ENCODE assay signal across 1 cellular context in the genomic region with DNA sequence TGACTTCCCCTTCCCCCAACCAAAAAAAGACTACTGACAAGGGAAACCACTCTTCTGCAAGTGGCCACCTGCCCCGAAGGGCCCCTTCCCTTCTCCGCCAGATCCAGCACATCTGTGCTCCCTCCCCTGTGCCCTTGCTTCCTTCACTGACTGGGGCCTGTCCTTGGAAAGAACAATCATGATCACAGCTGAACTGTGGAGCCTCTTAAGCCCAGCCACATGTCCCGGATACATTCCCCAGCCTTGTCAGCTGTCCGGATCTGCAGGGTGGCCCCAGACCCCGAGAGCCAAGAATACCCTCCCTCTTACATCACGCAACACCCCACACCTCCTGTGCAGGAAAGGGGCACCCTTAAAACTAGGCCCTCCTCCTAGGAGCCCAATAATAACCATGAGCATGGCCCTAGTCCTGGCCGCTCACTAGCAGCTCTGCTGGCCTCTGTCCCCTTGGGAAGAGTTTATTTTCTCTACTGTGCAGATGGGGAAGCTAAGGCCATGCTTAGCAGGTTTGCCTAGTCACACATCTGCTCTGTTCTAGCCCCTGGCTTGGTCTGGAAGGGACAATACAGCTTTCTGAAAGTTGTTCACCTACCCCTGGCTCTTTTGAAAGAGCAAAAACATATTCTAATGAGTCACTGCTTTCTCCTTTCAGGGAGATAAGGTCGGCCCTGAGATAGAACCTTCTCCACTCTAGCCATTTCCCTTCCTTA.
TF ChIP-seq lines count a peak whose summit lies in the region.

No MANE protein-coding gene starts in this region.

TF ChIP-seq in K562, 482 proteins besides CTCF, POLR2A, EP300 and RAD21 (continued from another document and continues in another):
- TF ChIP-seq, protein P1, sequence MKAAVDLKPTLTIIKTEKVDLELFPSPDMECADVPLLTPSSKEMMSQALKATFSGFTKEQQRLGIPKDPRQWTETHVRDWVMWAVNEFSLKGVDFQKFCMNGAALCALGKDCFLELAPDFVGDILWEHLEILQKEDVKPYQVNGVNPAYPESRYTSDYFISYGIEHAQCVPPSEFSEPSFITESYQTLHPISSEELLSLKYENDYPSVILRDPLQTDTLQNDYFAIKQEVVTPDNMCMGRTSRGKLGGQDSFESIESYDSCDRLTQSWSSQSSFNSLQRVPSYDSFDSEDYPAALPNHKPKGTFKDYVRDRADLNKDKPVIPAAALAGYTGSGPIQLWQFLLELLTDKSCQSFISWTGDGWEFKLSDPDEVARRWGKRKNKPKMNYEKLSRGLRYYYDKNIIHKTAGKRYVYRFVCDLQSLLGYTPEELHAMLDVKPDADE (conservative IDR thresholded peaks at IDR 0.05; ENCODE audit: control insufficient read depth, low read depth, low read length), result no peak
- no peak for TF ChIP-seq MCM3 (IDR thresholded peaks at IDR 0.05)
- no peak for TF ChIP-seq RBBP5 (IDR thresholded peaks at IDR 0.05; ENCODE audit: borderline replicate concordance, insufficient read depth, low read length, poor library complexity, severe bottlenecking)
- TF ChIP-seq NFE2L1 (tag; IDR thresholded peaks at IDR 0.05; ENCODE audit: borderline replicate concordance, low read depth), result no peak
- no peak for TF ChIP-seq ZNF146 (CRISPR knock-in tag; IDR thresholded peaks at IDR 0.05; ENCODE audit: unreplicated experiment)
- no peak for TF ChIP-seq NCOA4 (IDR thresholded peaks at IDR 0.05; ENCODE audit: partially characterized antibody)
- TF ChIP-seq, protein P2, sequence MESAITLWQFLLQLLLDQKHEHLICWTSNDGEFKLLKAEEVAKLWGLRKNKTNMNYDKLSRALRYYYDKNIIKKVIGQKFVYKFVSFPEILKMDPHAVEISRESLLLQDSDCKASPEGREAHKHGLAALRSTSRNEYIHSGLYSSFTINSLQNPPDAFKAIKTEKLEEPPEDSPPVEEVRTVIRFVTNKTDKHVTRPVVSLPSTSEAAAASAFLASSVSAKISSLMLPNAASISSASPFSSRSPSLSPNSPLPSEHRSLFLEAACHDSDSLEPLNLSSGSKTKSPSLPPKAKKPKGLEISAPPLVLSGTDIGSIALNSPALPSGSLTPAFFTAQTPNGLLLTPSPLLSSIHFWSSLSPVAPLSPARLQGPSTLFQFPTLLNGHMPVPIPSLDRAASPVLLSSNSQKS (CRISPR knock-in tag; IDR thresholded peaks at IDR 0.05), result no peak
- TF ChIP-seq TRIM28 (IDR thresholded peaks at IDR 0.05), result no peak
- 0 out of 4 replicates have a peak, but pooled peaks of 1 of the 2 experiments have one; percentile 35 for TF ChIP-seq TEAD1 (CRISPR knock-in tag; IDR thresholded peaks at IDR 0.05)
- no peak for TF ChIP-seq CC2D1A (IDR thresholded peaks at IDR 0.05)
- TF ChIP-seq ZZZ3 (IDR thresholded peaks at IDR 0.05), result no peak
- no peak for TF ChIP-seq NR2F6 (CRISPR knock-in tag; IDR thresholded peaks at IDR 0.05)
- 0 out of 2 replicates have a peak, but pooled peaks have one; percentile 11 for TF ChIP-seq POLR2H (tag; IDR thresholded peaks at IDR 0.05; ENCODE audit: low read depth)
- no peak for TF ChIP-seq NCOR1 (IDR thresholded peaks at IDR 0.05)
- TF ChIP-seq, protein P3, sequence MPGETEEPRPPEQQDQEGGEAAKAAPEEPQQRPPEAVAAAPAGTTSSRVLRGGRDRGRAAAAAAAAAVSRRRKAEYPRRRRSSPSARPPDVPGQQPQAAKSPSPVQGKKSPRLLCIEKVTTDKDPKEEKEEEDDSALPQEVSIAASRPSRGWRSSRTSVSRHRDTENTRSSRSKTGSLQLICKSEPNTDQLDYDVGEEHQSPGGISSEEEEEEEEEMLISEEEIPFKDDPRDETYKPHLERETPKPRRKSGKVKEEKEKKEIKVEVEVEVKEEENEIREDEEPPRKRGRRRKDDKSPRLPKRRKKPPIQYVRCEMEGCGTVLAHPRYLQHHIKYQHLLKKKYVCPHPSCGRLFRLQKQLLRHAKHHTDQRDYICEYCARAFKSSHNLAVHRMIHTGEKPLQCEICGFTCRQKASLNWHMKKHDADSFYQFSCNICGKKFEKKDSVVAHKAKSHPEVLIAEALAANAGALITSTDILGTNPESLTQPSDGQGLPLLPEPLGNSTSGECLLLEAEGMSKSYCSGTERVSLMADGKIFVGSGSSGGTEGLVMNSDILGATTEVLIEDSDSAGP (CRISPR knock-in tag; IDR thresholded peaks at IDR 0.05), result no peak
- TF ChIP-seq DDX20 (tag; IDR thresholded peaks at IDR 0.05; ENCODE audit: low read depth), result no peak
- TF ChIP-seq TCF3 (CRISPR knock-in tag; IDR thresholded peaks at IDR 0.05), result no peak
- TF ChIP-seq ZNF232 (CRISPR knock-in tag; IDR thresholded peaks at IDR 0.05), result no peak
- TF ChIP-seq MECOM (CRISPR knock-in tag; IDR thresholded peaks at IDR 0.05), result no peak
- TF ChIP-seq KDM2B (CRISPR knock-in tag; IDR thresholded peaks at IDR 0.05), result no peak
- peak; percentile 12 for TF ChIP-seq TBP (optimal IDR thresholded peaks at IDR 0.05; ENCODE audit: low read depth, low read length)
- TF ChIP-seq, protein P4, sequence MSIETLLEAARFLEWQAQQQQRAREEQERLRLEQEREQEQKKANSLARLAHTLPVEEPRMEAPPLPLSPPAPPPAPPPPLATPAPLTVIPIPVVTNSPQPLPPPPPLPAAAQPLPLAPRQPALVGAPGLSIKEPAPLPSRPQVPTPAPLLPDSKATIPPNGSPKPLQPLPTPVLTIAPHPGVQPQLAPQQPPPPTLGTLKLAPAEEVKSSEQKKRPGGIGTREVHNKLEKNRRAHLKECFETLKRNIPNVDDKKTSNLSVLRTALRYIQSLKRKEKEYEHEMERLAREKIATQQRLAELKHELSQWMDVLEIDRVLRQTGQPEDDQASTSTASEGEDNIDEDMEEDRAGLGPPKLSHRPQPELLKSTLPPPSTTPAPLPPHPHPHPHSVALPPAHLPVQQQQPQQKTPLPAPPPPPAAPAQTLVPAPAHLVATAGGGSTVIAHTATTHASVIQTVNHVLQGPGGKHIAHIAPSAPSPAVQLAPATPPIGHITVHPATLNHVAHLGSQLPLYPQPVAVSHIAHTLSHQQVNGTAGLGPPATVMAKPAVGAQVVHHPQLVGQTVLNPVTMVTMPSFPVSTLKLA (conservative IDR thresholded peaks at IDR 0.05), result 0 out of 4 replicates have a peak, but pooled peaks of 1 of the 2 experiments have one; percentile 9
- TF ChIP-seq, protein P5, sequence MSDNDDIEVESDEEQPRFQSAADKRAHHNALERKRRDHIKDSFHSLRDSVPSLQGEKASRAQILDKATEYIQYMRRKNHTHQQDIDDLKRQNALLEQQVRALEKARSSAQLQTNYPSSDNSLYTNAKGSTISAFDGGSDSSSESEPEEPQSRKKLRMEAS (CRISPR knock-in tag; IDR thresholded peaks at IDR 0.05), result no peak
- no peak for TF ChIP-seq NONO (IDR thresholded peaks at IDR 0.05; ENCODE audit: low read depth in 2 of 2, low read length in 1 of 2)
- TF ChIP-seq ZNF253 (CRISPR knock-in tag; conservative IDR thresholded peaks at IDR 0.05), result no peak
- TF ChIP-seq, protein P6, sequence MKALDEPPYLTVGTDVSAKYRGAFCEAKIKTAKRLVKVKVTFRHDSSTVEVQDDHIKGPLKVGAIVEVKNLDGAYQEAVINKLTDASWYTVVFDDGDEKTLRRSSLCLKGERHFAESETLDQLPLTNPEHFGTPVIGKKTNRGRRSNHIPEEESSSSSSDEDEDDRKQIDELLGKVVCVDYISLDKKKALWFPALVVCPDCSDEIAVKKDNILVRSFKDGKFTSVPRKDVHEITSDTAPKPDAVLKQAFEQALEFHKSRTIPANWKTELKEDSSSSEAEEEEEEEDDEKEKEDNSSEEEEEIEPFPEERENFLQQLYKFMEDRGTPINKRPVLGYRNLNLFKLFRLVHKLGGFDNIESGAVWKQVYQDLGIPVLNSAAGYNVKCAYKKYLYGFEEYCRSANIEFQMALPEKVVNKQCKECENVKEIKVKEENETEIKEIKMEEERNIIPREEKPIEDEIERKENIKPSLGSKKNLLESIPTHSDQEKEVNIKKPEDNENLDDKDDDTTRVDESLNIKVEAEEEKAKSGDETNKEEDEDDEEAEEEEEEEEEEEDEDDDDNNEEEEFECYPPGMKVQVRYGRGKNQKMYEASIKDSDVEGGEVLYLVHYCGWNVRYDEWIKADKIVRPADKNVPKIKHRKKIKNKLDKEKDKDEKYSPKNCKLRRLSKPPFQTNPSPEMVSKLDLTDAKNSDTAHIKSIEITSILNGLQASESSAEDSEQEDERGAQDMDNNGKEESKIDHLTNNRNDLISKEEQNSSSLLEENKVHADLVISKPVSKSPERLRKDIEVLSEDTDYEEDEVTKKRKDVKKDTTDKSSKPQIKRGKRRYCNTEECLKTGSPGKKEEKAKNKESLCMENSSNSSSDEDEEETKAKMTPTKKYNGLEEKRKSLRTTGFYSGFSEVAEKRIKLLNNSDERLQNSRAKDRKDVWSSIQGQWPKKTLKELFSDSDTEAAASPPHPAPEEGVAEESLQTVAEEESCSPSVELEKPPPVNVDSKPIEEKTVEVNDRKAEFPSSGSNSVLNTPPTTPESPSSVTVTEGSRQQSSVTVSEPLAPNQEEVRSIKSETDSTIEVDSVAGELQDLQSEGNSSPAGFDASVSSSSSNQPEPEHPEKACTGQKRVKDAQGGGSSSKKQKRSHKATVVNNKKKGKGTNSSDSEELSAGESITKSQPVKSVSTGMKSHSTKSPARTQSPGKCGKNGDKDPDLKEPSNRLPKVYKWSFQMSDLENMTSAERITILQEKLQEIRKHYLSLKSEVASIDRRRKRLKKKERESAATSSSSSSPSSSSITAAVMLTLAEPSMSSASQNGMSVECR (CRISPR knock-in tag; IDR thresholded peaks at IDR 0.05), result no peak
- TF ChIP-seq ZC3H4 (CRISPR knock-in tag; IDR thresholded peaks at IDR 0.05; ENCODE audit: borderline replicate concordance), result no peak
- no peak for TF ChIP-seq ZNF224 (CRISPR knock-in tag; IDR thresholded peaks at IDR 0.05)
- TF ChIP-seq ZNF140 (CRISPR knock-in tag; IDR thresholded peaks at IDR 0.05), result no peak
- TF ChIP-seq FOXK2 (conservative IDR thresholded peaks at IDR 0.05 in 1 of 2, IDR thresholded peaks at IDR 0.05 in 1 of 2; ENCODE audit: low read depth in 2 of 2), result 0 out of 4 replicates have a peak, but pooled peaks of 1 of the 2 experiments have one; percentile 15
- no peak for TF ChIP-seq ZNF263 (CRISPR knock-in tag; IDR thresholded peaks at IDR 0.05; ENCODE audit: borderline replicate concordance)
- no peak for TF ChIP-seq NCOA1 (IDR thresholded peaks at IDR 0.05; ENCODE audit: low read depth)
- TF ChIP-seq NELFE (IDR thresholded peaks at IDR 0.05; ENCODE audit: insufficient read depth, insufficient read length), result no peak
- TF ChIP-seq ZNF764 (CRISPR knock-in tag; IDR thresholded peaks at IDR 0.05; ENCODE audit: low read depth), result no peak
- TF ChIP-seq LARP7 (IDR thresholded peaks at IDR 0.05), result no peak
- no peak for TF ChIP-seq TSC22D4 (tag; IDR thresholded peaks at IDR 0.05)
- no peak for TF ChIP-seq BMI1 (IDR thresholded peaks at IDR 0.05; ENCODE audit: low read length)
- no peak for TF ChIP-seq HSF4 (CRISPR knock-in tag; IDR thresholded peaks at IDR 0.05; ENCODE audit: borderline replicate concordance)
- TF ChIP-seq BACH1 (tag; IDR thresholded peaks at IDR 0.05), result no peak
- TF ChIP-seq RBFOX2 (IDR thresholded peaks at IDR 0.05; ENCODE audit: low read depth, low read length), result peak; percentile 61
- no peak for TF ChIP-seq ZNF384 (IDR thresholded peaks at IDR 0.05; ENCODE audit: low read depth, low read length)
- TF ChIP-seq GATAD2B (IDR thresholded peaks at IDR 0.05; ENCODE audit: borderline replicate concordance), result no peak
- peak; percentile 27; the same call in 1 of the 2 replicates for TF ChIP-seq C11orf30 (IDR thresholded peaks at IDR 0.05; ENCODE audit: low read depth)
- TF ChIP-seq, protein P7, sequence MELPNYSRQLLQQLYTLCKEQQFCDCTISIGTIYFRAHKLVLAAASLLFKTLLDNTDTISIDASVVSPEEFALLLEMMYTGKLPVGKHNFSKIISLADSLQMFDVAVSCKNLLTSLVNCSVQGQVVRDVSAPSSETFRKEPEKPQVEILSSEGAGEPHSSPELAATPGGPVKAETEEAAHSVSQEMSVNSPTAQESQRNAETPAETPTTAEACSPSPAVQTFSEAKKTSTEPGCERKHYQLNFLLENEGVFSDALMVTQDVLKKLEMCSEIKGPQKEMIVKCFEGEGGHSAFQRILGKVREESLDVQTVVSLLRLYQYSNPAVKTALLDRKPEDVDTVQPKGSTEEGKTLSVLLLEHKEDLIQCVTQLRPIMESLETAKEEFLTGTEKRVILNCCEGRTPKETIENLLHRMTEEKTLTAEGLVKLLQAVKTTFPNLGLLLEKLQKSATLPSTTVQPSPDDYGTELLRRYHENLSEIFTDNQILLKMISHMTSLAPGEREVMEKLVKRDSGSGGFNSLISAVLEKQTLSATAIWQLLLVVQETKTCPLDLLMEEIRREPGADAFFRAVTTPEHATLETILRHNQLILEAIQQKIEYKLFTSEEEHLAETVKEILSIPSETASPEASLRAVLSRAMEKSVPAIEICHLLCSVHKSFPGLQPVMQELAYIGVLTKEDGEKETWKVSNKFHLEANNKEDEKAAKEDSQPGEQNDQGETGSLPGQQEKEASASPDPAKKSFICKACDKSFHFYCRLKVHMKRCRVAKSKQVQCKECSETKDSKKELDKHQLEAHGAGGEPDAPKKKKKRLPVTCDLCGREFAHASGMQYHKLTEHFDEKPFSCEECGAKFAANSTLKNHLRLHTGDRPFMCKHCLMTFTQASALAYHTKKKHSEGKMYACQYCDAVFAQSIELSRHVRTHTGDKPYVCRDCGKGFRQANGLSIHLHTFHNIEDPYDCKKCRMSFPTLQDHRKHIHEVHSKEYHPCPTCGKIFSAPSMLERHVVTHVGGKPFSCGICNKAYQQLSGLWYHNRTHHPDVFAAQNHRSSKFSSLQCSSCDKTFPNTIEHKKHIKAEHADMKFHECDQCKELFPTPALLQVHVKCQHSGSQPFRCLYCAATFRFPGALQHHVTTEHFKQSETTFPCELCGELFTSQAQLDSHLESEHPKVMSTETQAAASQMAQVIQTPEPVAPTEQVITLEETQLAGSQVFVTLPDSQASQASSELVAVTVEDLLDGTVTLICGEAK (IDR thresholded peaks at IDR 0.05), result no peak
- TF ChIP-seq, protein P7 (CRISPR knock-in tag; IDR thresholded peaks at IDR 0.05), result no peak
